1 cellular context compared by ENCODE assay signal in genomic region chr17:60766778-60767190, GRCh38.
TF ChIP-seq lines count a peak whose summit lies in the region.

No MANE protein-coding gene starts in this region.

TF ChIP-seq in WTC11, 78 proteins besides CTCF, POLR2A, EP300 and RAD21 (continued from another document):
- TF ChIP-seq, protein P1, sequence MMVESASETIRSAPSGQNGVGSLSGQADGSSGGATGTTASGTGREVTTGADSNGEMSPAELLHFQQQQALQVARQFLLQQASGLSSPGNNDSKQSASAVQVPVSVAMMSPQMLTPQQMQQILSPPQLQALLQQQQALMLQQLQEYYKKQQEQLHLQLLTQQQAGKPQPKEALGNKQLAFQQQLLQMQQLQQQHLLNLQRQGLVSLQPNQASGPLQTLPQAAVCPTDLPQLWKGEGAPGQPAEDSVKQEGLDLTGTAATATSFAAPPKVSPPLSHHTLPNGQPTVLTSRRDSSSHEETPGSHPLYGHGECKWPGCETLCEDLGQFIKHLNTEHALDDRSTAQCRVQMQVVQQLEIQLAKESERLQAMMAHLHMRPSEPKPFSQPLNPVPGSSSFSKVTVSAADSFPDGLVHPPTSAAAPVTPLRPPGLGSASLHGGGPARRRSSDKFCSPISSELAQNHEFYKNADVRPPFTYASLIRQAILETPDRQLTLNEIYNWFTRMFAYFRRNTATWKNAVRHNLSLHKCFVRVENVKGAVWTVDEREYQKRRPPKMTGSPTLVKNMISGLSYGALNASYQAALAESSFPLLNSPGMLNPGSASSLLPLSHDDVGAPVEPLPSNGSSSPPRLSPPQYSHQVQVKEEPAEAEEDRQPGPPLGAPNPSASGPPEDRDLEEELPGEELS (CRISPR knock-in tag; IDR thresholded peaks at IDR 0.05): no peak
- TF ChIP-seq, protein P2, sequence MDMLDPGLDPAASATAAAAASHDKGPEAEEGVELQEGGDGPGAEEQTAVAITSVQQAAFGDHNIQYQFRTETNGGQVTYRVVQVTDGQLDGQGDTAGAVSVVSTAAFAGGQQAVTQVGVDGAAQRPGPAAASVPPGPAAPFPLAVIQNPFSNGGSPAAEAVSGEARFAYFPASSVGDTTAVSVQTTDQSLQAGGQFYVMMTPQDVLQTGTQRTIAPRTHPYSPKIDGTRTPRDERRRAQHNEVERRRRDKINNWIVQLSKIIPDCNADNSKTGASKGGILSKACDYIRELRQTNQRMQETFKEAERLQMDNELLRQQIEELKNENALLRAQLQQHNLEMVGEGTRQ (CRISPR knock-in tag; IDR thresholded peaks at IDR 0.05): no peak
- TF ChIP-seq, protein P3, sequence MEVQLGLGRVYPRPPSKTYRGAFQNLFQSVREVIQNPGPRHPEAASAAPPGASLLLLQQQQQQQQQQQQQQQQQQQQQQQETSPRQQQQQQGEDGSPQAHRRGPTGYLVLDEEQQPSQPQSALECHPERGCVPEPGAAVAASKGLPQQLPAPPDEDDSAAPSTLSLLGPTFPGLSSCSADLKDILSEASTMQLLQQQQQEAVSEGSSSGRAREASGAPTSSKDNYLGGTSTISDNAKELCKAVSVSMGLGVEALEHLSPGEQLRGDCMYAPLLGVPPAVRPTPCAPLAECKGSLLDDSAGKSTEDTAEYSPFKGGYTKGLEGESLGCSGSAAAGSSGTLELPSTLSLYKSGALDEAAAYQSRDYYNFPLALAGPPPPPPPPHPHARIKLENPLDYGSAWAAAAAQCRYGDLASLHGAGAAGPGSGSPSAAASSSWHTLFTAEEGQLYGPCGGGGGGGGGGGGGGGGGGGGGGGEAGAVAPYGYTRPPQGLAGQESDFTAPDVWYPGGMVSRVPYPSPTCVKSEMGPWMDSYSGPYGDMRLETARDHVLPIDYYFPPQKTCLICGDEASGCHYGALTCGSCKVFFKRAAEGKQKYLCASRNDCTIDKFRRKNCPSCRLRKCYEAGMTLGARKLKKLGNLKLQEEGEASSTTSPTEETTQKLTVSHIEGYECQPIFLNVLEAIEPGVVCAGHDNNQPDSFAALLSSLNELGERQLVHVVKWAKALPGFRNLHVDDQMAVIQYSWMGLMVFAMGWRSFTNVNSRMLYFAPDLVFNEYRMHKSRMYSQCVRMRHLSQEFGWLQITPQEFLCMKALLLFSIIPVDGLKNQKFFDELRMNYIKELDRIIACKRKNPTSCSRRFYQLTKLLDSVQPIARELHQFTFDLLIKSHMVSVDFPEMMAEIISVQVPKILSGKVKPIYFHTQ (CRISPR knock-in tag; IDR thresholded peaks at IDR 0.05): no peak
- TF ChIP-seq GTF2I (CRISPR knock-in tag; conservative IDR thresholded peaks at IDR 0.05) (no peak), CREB1 (CRISPR knock-in tag; IDR thresholded peaks at IDR 0.05) (no peak), ATF3 (CRISPR knock-in tag; conservative IDR thresholded peaks at IDR 0.05) (no peak), TP53 (CRISPR knock-in tag; IDR thresholded peaks at IDR 0.05) (no peak)
- TF ChIP-seq, protein P4, sequence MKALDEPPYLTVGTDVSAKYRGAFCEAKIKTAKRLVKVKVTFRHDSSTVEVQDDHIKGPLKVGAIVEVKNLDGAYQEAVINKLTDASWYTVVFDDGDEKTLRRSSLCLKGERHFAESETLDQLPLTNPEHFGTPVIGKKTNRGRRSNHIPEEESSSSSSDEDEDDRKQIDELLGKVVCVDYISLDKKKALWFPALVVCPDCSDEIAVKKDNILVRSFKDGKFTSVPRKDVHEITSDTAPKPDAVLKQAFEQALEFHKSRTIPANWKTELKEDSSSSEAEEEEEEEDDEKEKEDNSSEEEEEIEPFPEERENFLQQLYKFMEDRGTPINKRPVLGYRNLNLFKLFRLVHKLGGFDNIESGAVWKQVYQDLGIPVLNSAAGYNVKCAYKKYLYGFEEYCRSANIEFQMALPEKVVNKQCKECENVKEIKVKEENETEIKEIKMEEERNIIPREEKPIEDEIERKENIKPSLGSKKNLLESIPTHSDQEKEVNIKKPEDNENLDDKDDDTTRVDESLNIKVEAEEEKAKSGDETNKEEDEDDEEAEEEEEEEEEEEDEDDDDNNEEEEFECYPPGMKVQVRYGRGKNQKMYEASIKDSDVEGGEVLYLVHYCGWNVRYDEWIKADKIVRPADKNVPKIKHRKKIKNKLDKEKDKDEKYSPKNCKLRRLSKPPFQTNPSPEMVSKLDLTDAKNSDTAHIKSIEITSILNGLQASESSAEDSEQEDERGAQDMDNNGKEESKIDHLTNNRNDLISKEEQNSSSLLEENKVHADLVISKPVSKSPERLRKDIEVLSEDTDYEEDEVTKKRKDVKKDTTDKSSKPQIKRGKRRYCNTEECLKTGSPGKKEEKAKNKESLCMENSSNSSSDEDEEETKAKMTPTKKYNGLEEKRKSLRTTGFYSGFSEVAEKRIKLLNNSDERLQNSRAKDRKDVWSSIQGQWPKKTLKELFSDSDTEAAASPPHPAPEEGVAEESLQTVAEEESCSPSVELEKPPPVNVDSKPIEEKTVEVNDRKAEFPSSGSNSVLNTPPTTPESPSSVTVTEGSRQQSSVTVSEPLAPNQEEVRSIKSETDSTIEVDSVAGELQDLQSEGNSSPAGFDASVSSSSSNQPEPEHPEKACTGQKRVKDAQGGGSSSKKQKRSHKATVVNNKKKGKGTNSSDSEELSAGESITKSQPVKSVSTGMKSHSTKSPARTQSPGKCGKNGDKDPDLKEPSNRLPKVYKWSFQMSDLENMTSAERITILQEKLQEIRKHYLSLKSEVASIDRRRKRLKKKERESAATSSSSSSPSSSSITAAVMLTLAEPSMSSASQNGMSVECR (CRISPR knock-in tag; IDR thresholded peaks at IDR 0.05; ENCODE audit: borderline replicate concordance): no peak
